19 cellular contexts compared by ENCODE assay signal in the genomic region with DNA sequence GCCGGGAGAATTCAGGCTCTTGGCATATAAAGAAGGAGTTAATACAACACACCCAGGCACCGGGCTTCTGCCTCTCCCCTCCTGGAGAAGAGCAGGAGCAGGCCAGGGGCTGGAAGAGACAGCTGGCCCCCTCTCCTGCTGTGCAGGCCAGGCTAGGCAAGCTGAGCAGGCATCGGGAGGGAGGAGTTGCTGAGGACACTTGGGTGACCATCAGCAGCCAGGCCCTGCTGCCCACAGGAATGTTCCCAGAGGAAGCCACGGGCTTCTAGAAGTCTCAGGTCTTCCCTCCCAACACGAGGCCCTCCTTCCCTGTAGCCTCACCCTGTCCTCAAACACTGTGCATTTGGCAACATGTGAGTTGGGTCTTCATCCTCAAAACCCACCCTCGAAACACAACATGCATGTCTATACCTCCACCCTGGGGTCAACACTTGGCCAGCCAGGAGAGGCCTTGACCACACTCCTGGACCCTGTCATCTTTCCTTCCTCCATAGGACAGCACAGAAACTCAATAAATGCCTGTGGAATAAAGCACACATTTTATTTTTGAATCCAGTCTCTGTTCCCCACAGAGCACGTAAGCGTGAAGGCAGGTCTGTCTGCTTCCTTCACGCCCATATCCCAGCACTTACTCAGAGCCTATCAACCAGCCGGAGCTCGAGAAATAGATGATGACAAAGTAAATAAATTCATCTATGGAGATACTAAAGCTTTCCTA.
DNase-seq lines count a peak whose midpoint lies in the region; ATAC-seq, FAIRE-seq and TF ChIP-seq lines count a peak whose summit lies in the region.
"Had no signal": no experiment of that assay in that cellular context is flagged by ENCODE, and none has a peak within 500 bp of the region (broad histone marks: within the 10 kb centered on the region; RNA-seq: fewer than 3 reads in every experiment).

No MANE protein-coding gene starts in this region.

- no peak overlapping the region for H3K27ac Mint-ChIP-seq in CD8-positive, alpha-beta T cell
- H3K27ac Mint-ChIP-seq: activated CD4-positive, alpha-beta memory T cell treated with anti-CD3 and anti-CD28 coated beads, Interleukin-2, amount 10 ng/mL, durations not matched to agents 7 days and 5 days; CD4-positive, alpha-beta T cell had no signal

- no peak overlapping the region for H3K4me3 Mint-ChIP-seq in CD8-positive, alpha-beta T cell
- H3K4me3 Mint-ChIP-seq: activated CD4-positive, alpha-beta memory T cell treated with anti-CD3 and anti-CD28 coated beads, Interleukin-2, amount 10 ng/mL, durations not matched to agents 7 days and 5 days; CD4-positive, alpha-beta T cell had no signal

- H3K4me1 ChIP-seq in H1 (replicated peaks in 1 of 4; ENCODE audit: control insufficient read depth in 3 of 4, insufficient read depth in 4 of 4, low read length in 3 of 4) (no peaks in the 10 kb centered on the region), vagina (no peaks in the 10 kb centered on the region)
- no peaks in the 10 kb centered on the region for H3K4me1 ChIP-seq in CD8-positive, alpha-beta T cell (ENCODE audit: insufficient read depth, low read length)
- H3K4me1 ChIP-seq: parathyroid adenoma, SJSA1, upper lobe of left lung had no signal

- H2AK5ac ChIP-seq in H1 (ENCODE audit: low read depth, low read length): peak overlapping the region; percentile 34; the same call in 1 of the 2 replicates

- H3K4me1 Mint-ChIP-seq in CD8-positive, alpha-beta T cell (ENCODE audit: low read depth): no peaks in the 10 kb centered on the region

- H3K36me3 Mint-ChIP-seq in CD8-positive, alpha-beta T cell: no peaks in the 10 kb centered on the region

- H3K27me3 ChIP-seq in H1 (replicated peaks in 1 of 4; ENCODE audit: control insufficient read depth in 3 of 4, extremely low read depth in 1 of 4, insufficient read depth in 3 of 4, low read length in 3 of 4) (no peaks in the 10 kb centered on the region; a peak in 1 of 7 replicates), vagina (no peaks in the 10 kb centered on the region)
- no peaks in the 10 kb centered on the region for H3K27me3 ChIP-seq in CD8-positive, alpha-beta T cell (ENCODE audit: insufficient read depth, low read length)
- H3K27me3 ChIP-seq: SJSA1, upper lobe of left lung had no signal

- no peak overlapping the region for H4K5ac ChIP-seq in H1 (ENCODE audit: insufficient read length, low read depth, low read length)

- peak overlapping the region; percentile 18; the same call in 1 of the 2 replicates for H2BK15ac ChIP-seq in H1 (ENCODE audit: low read length)

- no peak for TF ChIP-seq EP300 in H1 (IDR thresholded peaks at IDR 0.05; ENCODE audit: borderline replicate concordance in 1 of 2, low read depth in 2 of 2, low read length in 2 of 2)

- no peak overlapping the region for H3K9ac ChIP-seq in H1 (replicated peaks in 1 of 4; ENCODE audit: extremely low read depth in 1 of 4, low read depth in 3 of 4, low read length in 3 of 4)
- H3K9ac ChIP-seq: parathyroid adenoma had no signal

- H4K91ac ChIP-seq in H1 (replicated peaks; ENCODE audit: insufficient read length, low read length): peak overlapping the region; percentile 8

- no peak overlapping the region for H3K4me2 ChIP-seq in H1 (ENCODE audit: insufficient read depth in 1 of 2, low read depth in 2 of 2, low read length in 2 of 2)

- DNase-seq in NCI-H146 (lab: John Stamatoyannopoulos, UW) (peak; percentile 42), NCI-H146 treated with DMSO at 0.1 percent for 48 hours (lab: John Stamatoyannopoulos, UW; ENCODE audit: unreplicated experiment) (no peak), H1 (ENCODE audit: low read depth in 1 of 2, low spot score in 2 of 2) (no peak), myocyte (ENCODE audit: low read depth) (peak; percentile 78), vagina (ENCODE audit: extremely low spot score in 2 of 2) (peak; percentile 67 to 69), activated gamma-delta T cell (lab: John Stamatoyannopoulos, UW) (no peak), NCI-H446 (lab: John Stamatoyannopoulos, UW) (no peak)
- DNase-seq in CD8-positive, alpha-beta T cell: no peak
- DNase-seq: activated CD4-positive, alpha-beta memory T cell treated with anti-CD3 and anti-CD28 coated beads, Interleukin-2, amount 10 ng/mL, durations not matched to agents 7 days and 5 days; CD4-positive, alpha-beta T cell; effector CD8-positive, alpha-beta T cell; foreskin melanocyte; NCI-H1105; upper lobe of left lung had no signal

- no peak overlapping the region for H3K4me3 ChIP-seq in H1 (ENCODE audit: extremely low read depth in 1 of 4, insufficient read depth in 2 of 4, low read depth in 3 of 4, low read length in 4 of 4)
- H3K4me3 ChIP-seq in vagina: no peak overlapping the region
- no peak overlapping the region for H3K4me3 ChIP-seq in CD8-positive, alpha-beta T cell (ENCODE audit: low read depth, low read length)
- H3K4me3 ChIP-seq: SJSA1, upper lobe of left lung had no signal

- H3K9me3 Mint-ChIP-seq in CD8-positive, alpha-beta T cell: peaks cover 5% of the 10 kb centered on the region

- POLR2A ChIA-PET in H1 (lab: Charles Lee; ENCODE audit: partially characterized antibody): no interaction called here
- POLR2A ChIA-PET in CD8-positive, alpha-beta T cell (lab: Charles Lee): no interaction called here

- no peaks in the 10 kb centered on the region for H3K79me1 ChIP-seq in H1 (ENCODE audit: low read depth, low read length)

- H3K56ac ChIP-seq in H1 (replicated peaks; ENCODE audit: insufficient read length, low read depth, low read length): no peak overlapping the region

- no peaks in the 10 kb centered on the region for H3K27me3 Mint-ChIP-seq in CD8-positive, alpha-beta T cell (ENCODE audit: low read depth)
- H3K27me3 Mint-ChIP-seq: activated CD4-positive, alpha-beta memory T cell treated with anti-CD3 and anti-CD28 coated beads, Interleukin-2, amount 10 ng/mL, durations not matched to agents 7 days and 5 days; CD4-positive, alpha-beta T cell had no signal

- CTCF ChIA-PET in H1 (lab: Charles Lee; ENCODE audit: partially characterized antibody): no interaction called here
- CTCF ChIA-PET in CD8-positive, alpha-beta T cell (lab: Charles Lee): no interaction called here

- no peak for TF ChIP-seq CTCF in H1 (IDR thresholded peaks at IDR 0.05; ENCODE audit: control extremely low read depth in 1 of 3, insufficient read depth in 1 of 3, low read depth in 1 of 3, low read length in 3 of 3)
- no peak for TF ChIP-seq CTCF in vagina (IDR thresholded peaks at IDR 0.05)
- no peak for TF ChIP-seq CTCF in CD8-positive, alpha-beta T cell (IDR thresholded peaks at IDR 0.05)

- H2BK5ac ChIP-seq in H1 (ENCODE audit: low read depth, low read length): no peak overlapping the region; the same call in 1 of the 2 replicates

- H3K36me3 ChIP-seq in H1 (ENCODE audit: control insufficient read depth in 2 of 4, insufficient read depth in 4 of 4, low read length in 3 of 4): no peaks in the 10 kb centered on the region
- no peaks in the 10 kb centered on the region for H3K36me3 ChIP-seq in vagina
- no peaks in the 10 kb centered on the region for H3K36me3 ChIP-seq in CD8-positive, alpha-beta T cell (ENCODE audit: insufficient read depth, low read length)
- H3K36me3 ChIP-seq: SJSA1, upper lobe of left lung had no signal

- H3K14ac ChIP-seq in H1 (ENCODE audit: insufficient read length): no peak overlapping the region

- H3K79me2 ChIP-seq in H1 (ENCODE audit: control insufficient read depth in 1 of 2, insufficient read depth in 2 of 2, low read length in 2 of 2): no peaks in the 10 kb centered on the region
- H3K79me2 ChIP-seq: parathyroid adenoma had no signal

- no peak overlapping the region for H3K23ac ChIP-seq in H1 (ENCODE audit: insufficient read length)

- H2AFZ ChIP-seq in H1 (ENCODE audit: low read length): no peak overlapping the region
- H2AFZ ChIP-seq: parathyroid adenoma had no signal

- H3K9me3 ChIP-seq in H1 (ENCODE audit: insufficient read depth in 2 of 2, low read depth in 1 of 2, low read length in 1 of 2) (peaks cover 7 to 28% of the 10 kb centered on the region in 2 experiments), vagina (no peaks in the 10 kb centered on the region)
- H3K9me3 ChIP-seq in CD8-positive, alpha-beta T cell (ENCODE audit: low read length): peaks cover 5% of the 10 kb centered on the region
- H3K9me3 ChIP-seq: upper lobe of left lung had no signal

- H4K20me1 ChIP-seq in H1 (replicated peaks in 1 of 2; ENCODE audit: control insufficient read depth in 1 of 2, insufficient read depth in 2 of 2, low read length in 2 of 2): no peaks in the 10 kb centered on the region

- TF ChIP-seq POLR2A in H1 (IDR thresholded peaks at IDR 0.05; ENCODE audit: control extremely low read depth in 1 of 2, low read depth in 2 of 2, low read length in 2 of 2): no peak
- no peak for TF ChIP-seq POLR2A in vagina (IDR thresholded peaks at IDR 0.05)

- H3K18ac ChIP-seq in H1 (ENCODE audit: extremely low read depth, low read length): no peak overlapping the region

- H2BK12ac ChIP-seq in H1 (ENCODE audit: low read depth, low read length): 0 out of 2 replicates have a peak overlapping the region, but pooled peaks have one; percentile 17

- H2BK20ac ChIP-seq in H1 (ENCODE audit: low read length): peak overlapping the region; percentile 86; the same call in 1 of the 2 replicates

- WGBS in H1 (ENCODE audit: extremely low coverage in 1 of 2, insufficient coverage in 1 of 2, insufficient read length in 1 of 2, insufficient replicate concordance in 2 of 2, low coverage in 1 of 2, low lambda C conversion rate in 2 of 2, missing lambda C conversion rate in 1 of 2), 2 experiments: 87% methylated on average over 11 of the region's 11 CpGs; no CpG with 5 or more reads in 1 of the 2 experiments

- no peak overlapping the region for H4K8ac ChIP-seq in H1 (ENCODE audit: extremely low read depth, insufficient read depth, low read length)

- no peak for TF ChIP-seq RAD21 in H1 (IDR thresholded peaks at IDR 0.05 in 1 of 2, conservative IDR thresholded peaks at IDR 0.05 in 1 of 2; ENCODE audit: low read depth in 2 of 2, low read length in 2 of 2)

- intact Hi-C loops in vagina (cut with DNase I): no loop called here
- intact Hi-C loops in CD8-positive, alpha-beta T cell (cut with DNase I, micrococcal nuclease): no loop called here

- peak overlapping the region; percentile 27 for H2BK120ac ChIP-seq in H1 (replicated peaks; ENCODE audit: low read depth, low read length)

- ATAC-seq in CD8-positive, alpha-beta T cell: no peak

- no peak for FAIRE-seq in H1 (lab: Jason Lieb, UNC)
- FAIRE-seq: islet of Langerhans, TTC549 had no signal

- no peaks in the 10 kb centered on the region for H3K23me2 ChIP-seq in H1 (ENCODE audit: low read depth, low read length)

- H3K27ac ChIP-seq in H1 (ENCODE audit: low read depth, low read length) (no peak overlapping the region), vagina (peak overlapping the region; percentile 8)
- no peak overlapping the region for H3K27ac ChIP-seq in CD8-positive, alpha-beta T cell (ENCODE audit: low read depth, low read length)
- H3K27ac ChIP-seq: 22Rv1, parathyroid adenoma, SJSA1, upper lobe of left lung had no signal

- no peak overlapping the region for H3K4ac ChIP-seq in H1 (replicated peaks; ENCODE audit: insufficient read length, low read depth, low read length)

TF ChIP-seq in H1, 55 proteins besides CTCF, POLR2A, EP300 and RAD21 (continues in another document):
- no peak for TF ChIP-seq PHF8 (conservative IDR thresholded peaks at IDR 0.05; ENCODE audit: low read depth, low read length)
- TF ChIP-seq SIX5 (IDR thresholded peaks at IDR 0.05; ENCODE audit: low read depth, low read length): no peak

Comparison
In these comparisons a context has a peak if more than half of its experiments do, and no peak if none do; other contexts are left out.
1. DNase-seq: peak in NCI-H146 (single experiment), myocyte (single experiment) and vagina (2 of 2); none in NCI-H146 treated with DMSO at 0.1 percent for 48 hours (single experiment), H1 (0 of 2), CD8-positive, alpha-beta T cell (0 of 7), activated gamma-delta T cell (single experiment) and NCI-H446 (0 of 2).